ENCODE assay signal across 34 cellular contexts in the genomic region with DNA sequence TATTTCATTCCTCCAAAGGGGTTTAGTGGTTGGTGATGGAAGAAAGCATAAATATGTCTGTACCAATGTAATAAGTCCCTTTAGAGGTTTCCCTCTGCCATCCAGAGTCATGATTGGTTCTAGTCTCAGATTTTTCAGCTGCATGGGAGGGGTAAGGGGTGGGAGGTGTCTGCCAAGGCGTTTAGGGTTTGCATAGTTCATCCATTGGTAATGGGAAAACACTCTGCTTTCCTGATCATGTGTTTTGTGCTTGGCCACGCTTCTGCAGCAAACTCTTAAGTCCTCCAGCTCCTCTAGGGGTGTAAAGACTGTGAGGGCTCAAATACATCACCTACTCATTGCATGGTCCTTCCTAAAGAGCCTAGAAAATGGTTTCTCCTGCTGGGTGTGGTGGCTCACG. TPM values are rescaled to one million over a fixed set of nuclear protein-coding genes. Genes with fewer than 3 reads are reported as not detected.
DNase-seq lines count a peak whose midpoint lies in the region; ATAC-seq, FAIRE-seq and TF ChIP-seq lines count a peak whose summit lies in the region.
"Had no signal": no experiment of that assay in that cellular context is flagged by ENCODE, and none has a peak within 500 bp of the region (broad histone marks: within the 10 kb centered on the region; RNA-seq: fewer than 3 reads in every experiment).

No MANE protein-coding gene starts in this region.

- 80 to 90% methylated on average over 3 of the region's 3 CpGs for WGBS in thyroid gland, 2 donors

- H3K4me1 ChIP-seq in endothelial cell of umbilical vein (ENCODE audit: control insufficient read depth, extremely low read depth, insufficient read depth, low read length) (no peaks in the 10 kb centered on the region), thyroid gland (peaks cover 0 to 9% of the 10 kb centered on the region in 2 donors)
- H3K4me1 ChIP-seq: esophagus muscularis mucosa, Peyer's patch, prostate gland, right lobe of liver, spleen, uterus had no signal

- H3K4me3 Mint-ChIP-seq in activated naive CD4-positive, alpha-beta T cell treated with anti-CD3 and anti-CD28 coated beads for 36 hours = no peak overlapping the region
- no peak overlapping the region for H3K4me3 Mint-ChIP-seq in activated naive CD4-positive, alpha-beta T cell treated with anti-CD3 and anti-CD28 coated beads, Interleukin-2, amount 10 ng/mL, durations not matched to agents 7 days and 5 days
- H3K4me3 Mint-ChIP-seq: activated naive CD8-positive, alpha-beta T cell treated with anti-CD3 and anti-CD28 coated beads, Interleukin-2, amount 10 ng/mL, durations not matched to agents 7 days and 5 days; B cell; CD8-positive, alpha-beta memory T cell; endodermal cell; mesothelial cell of epicardium; stimulated activated naive CD8-positive, alpha-beta T cell treated with anti-CD3 and anti-CD28 coated beads, Interleukin-15, amount 100 ng/mL, for 72 hours; T-helper 17 cell had no signal

- CTCF ChIA-PET in activated naive CD4-positive, alpha-beta T cell treated with anti-CD3 and anti-CD28 coated beads for 36 hours (lab: Charles Lee) = interaction anchor here (0.6 to 1.1 kb wide), 4 partner anchors 13 to 590 kb away, joined by 3 read pairs; no protein-coding TSS in a partner anchor
- CTCF ChIA-PET in activated naive CD4-positive, alpha-beta T cell treated with anti-CD3 and anti-CD28 coated beads, Interleukin-2, amount 10 ng/mL, durations not matched to agents 7 days and 5 days (lab: Charles Lee) = interaction anchor here (1.5 kb wide), 1 partner anchor 11 kb away, joined by 4 read pairs; no protein-coding TSS in a partner anchor
- CTCF ChIA-PET in endothelial cell of umbilical vein (lab: Charles Lee) = no interaction called here

- ATAC-seq in HG02852 (IDR thresholded peaks at IDR 0.05; ENCODE audit: unreplicated experiment) = no peak
- ATAC-seq: gastrocnemius medialis; right lobe of liver; stimulated activated naive CD8-positive, alpha-beta T cell treated with anti-CD3 and anti-CD28 coated beads, Interleukin-15, amount 100 ng/mL, for 72 hours; T-helper 17 cell had no signal

- POLR2A ChIA-PET in endothelial cell of umbilical vein (lab: Charles Lee) = no interaction called here

- BruUV-seq in endothelial cell of umbilical vein (replicated peaks; lab: Mats Ljungman, UMichigan) = no TSS peak

- H3K4me2 ChIP-seq in endothelial cell of umbilical vein (ENCODE audit: insufficient read depth, low read length) = no peak overlapping the region

- H3K4me1 Mint-ChIP-seq in activated naive CD4-positive, alpha-beta T cell treated with anti-CD3 and anti-CD28 coated beads for 36 hours (ENCODE audit: low read depth) = no peaks in the 10 kb centered on the region
- no peaks in the 10 kb centered on the region for H3K4me1 Mint-ChIP-seq in activated naive CD4-positive, alpha-beta T cell treated with anti-CD3 and anti-CD28 coated beads, Interleukin-2, amount 10 ng/mL, durations not matched to agents 7 days and 5 days
- H3K4me1 Mint-ChIP-seq: activated naive CD8-positive, alpha-beta T cell treated with anti-CD3 and anti-CD28 coated beads, Interleukin-2, amount 10 ng/mL, durations not matched to agents 7 days and 5 days; B cell had no signal

- H3K9me1 ChIP-seq in endothelial cell of umbilical vein (replicated peaks; ENCODE audit: control insufficient read depth, extremely low read depth, insufficient read depth, low read length) = no peaks in the 10 kb centered on the region

- H3K79me2 ChIP-seq in endothelial cell of umbilical vein (ENCODE audit: control insufficient read depth, insufficient read depth, low read length) = no peaks in the 10 kb centered on the region

- H4K20me1 ChIP-seq in endothelial cell of umbilical vein (replicated peaks; ENCODE audit: control insufficient read depth, extremely low read depth, insufficient read depth, low read length) = no peaks in the 10 kb centered on the region

- no peak for TF ChIP-seq POLR2A in endothelial cell of umbilical vein (IDR thresholded peaks at IDR 0.05; ENCODE audit: low read depth, low read length)
- no peak for TF ChIP-seq POLR2A in thyroid gland (IDR thresholded peaks at IDR 0.05)

- peaks cover 12% of the 10 kb centered on the region for H3K36me3 Mint-ChIP-seq in activated naive CD4-positive, alpha-beta T cell treated with anti-CD3 and anti-CD28 coated beads for 36 hours (ENCODE audit: low read depth)
- H3K36me3 Mint-ChIP-seq in activated naive CD4-positive, alpha-beta T cell treated with anti-CD3 and anti-CD28 coated beads, Interleukin-2, amount 10 ng/mL, durations not matched to agents 7 days and 5 days = peaks cover 41% of the 10 kb centered on the region

- H3K36me3 ChIP-seq in endothelial cell of umbilical vein (ENCODE audit: control insufficient read depth in 2 of 2, extremely low read depth in 1 of 2, insufficient read depth in 2 of 2, low read length in 2 of 2) (peaks cover 4 to 8% of the 10 kb centered on the region in 2 experiments), thyroid gland (peaks cover 13 to 30% of the 10 kb centered on the region in 2 donors)
- H3K36me3 ChIP-seq: uterus had no signal

- H3K27ac ChIP-seq in endothelial cell of umbilical vein (ENCODE audit: insufficient read depth, low read depth, low read length) (no peak overlapping the region), thyroid gland (peak overlapping the region in 2 of 3 donors; percentile 2 to 60)
- H3K27ac ChIP-seq: esophagus muscularis mucosa, gastrocnemius medialis, Peyer's patch, prostate gland, right lobe of liver, spleen, uterus had no signal

- no peak overlapping the region for H2AFZ ChIP-seq in endothelial cell of umbilical vein (ENCODE audit: low read depth, low read length)

- dilution Hi-C loops in endothelial cell of umbilical vein (cut with MboI; ENCODE audit: extremely low pct_ligation_motif_present, low sequenced_read_pairs) = no loop called here

- FAIRE-seq in endothelial cell of umbilical vein (lab: Jason Lieb, UNC) = peak; percentile 38
- FAIRE-seq: A204.1, GM18507, kidney had no signal

- H3K27me3 ChIP-seq in endothelial cell of umbilical vein (ENCODE audit: control insufficient read depth in 2 of 2, insufficient read depth in 2 of 2, low read length in 2 of 2) = no peaks in the 10 kb centered on the region
- H3K27me3 ChIP-seq in thyroid gland = no peaks in the 10 kb centered on the region
- H3K27me3 ChIP-seq: esophagus muscularis mucosa, gastrocnemius medialis, Peyer's patch, right lobe of liver, spleen, uterus had no signal

- H3K27me3 Mint-ChIP-seq in activated naive CD4-positive, alpha-beta T cell treated with anti-CD3 and anti-CD28 coated beads for 36 hours (ENCODE audit: low read depth) = no peaks in the 10 kb centered on the region
- no peaks in the 10 kb centered on the region for H3K27me3 Mint-ChIP-seq in activated naive CD4-positive, alpha-beta T cell treated with anti-CD3 and anti-CD28 coated beads, Interleukin-2, amount 10 ng/mL, durations not matched to agents 7 days and 5 days
- H3K27me3 Mint-ChIP-seq: activated naive CD8-positive, alpha-beta T cell treated with anti-CD3 and anti-CD28 coated beads, Interleukin-2, amount 10 ng/mL, durations not matched to agents 7 days and 5 days; B cell; CD8-positive, alpha-beta memory T cell; stimulated activated naive CD8-positive, alpha-beta T cell treated with anti-CD3 and anti-CD28 coated beads, Interleukin-15, amount 100 ng/mL, for 72 hours; T-helper 17 cell had no signal

- no peak overlapping the region for H3K9ac ChIP-seq in endothelial cell of umbilical vein (replicated peaks; ENCODE audit: extremely low read depth, insufficient read depth, low read length)

- H3K9me3 ChIP-seq in endothelial cell of umbilical vein (replicated peaks; ENCODE audit: control insufficient read depth, insufficient read depth, low read length) (no peaks in the 10 kb centered on the region), thyroid gland (no peaks in the 10 kb centered on the region)
- H3K9me3 ChIP-seq: esophagus muscularis mucosa, gastrocnemius medialis, Peyer's patch, prostate gland, right lobe of liver, spleen, uterus had no signal

- H3K9me3 Mint-ChIP-seq in activated naive CD4-positive, alpha-beta T cell treated with anti-CD3 and anti-CD28 coated beads for 36 hours = no peaks in the 10 kb centered on the region
- H3K9me3 Mint-ChIP-seq in activated naive CD4-positive, alpha-beta T cell treated with anti-CD3 and anti-CD28 coated beads, Interleukin-2, amount 10 ng/mL, durations not matched to agents 7 days and 5 days = no peaks in the 10 kb centered on the region
- H3K9me3 Mint-ChIP-seq: activated naive CD8-positive, alpha-beta T cell treated with anti-CD3 and anti-CD28 coated beads, Interleukin-2, amount 10 ng/mL, durations not matched to agents 7 days and 5 days; activated T-helper 2 cell treated with anti-CD3 and anti-CD28 coated beads, Interferon-gamma antibody, Interleukin-2, Interleukin-4, amounts not matched to agents 10 μg/mL and 5 μg/mL and 100 μg/mL, durations not matched to agents 14 hours and 24 hours and 36 hours; CD8-positive, alpha-beta memory T cell; endodermal cell; mesothelial cell of epicardium; stimulated activated naive CD8-positive, alpha-beta T cell treated with anti-CD3 and anti-CD28 coated beads, Interleukin-15, amount 100 ng/mL, for 72 hours had no signal

- no peak for DNase-seq in activated naive CD4-positive, alpha-beta T cell treated with anti-CD3 and anti-CD28 coated beads for 36 hours
- DNase-seq in activated naive CD4-positive, alpha-beta T cell treated with anti-CD3 and anti-CD28 coated beads, Interleukin-2, amount 10 ng/mL, durations not matched to agents 7 days and 5 days = no peak
- DNase-seq in endothelial cell of umbilical vein (ENCODE audit: low read depth, low spot score) = no peak
- no peak for DNase-seq in thyroid gland
- DNase-seq in NK-92 (lab: John Stamatoyannopoulos, UW; ENCODE audit: unreplicated experiment) = no peak
- DNase-seq: activated CD4-positive, alpha-beta T cell treated with anti-CD3 and anti-CD28 coated beads, Interleukin-2, amount 50 U/mL, for 4 hours; activated CD8-positive, alpha-beta memory T cell treated with anti-CD3 and anti-CD28 coated beads, Interleukin-2, amount 50 U/mL, for 48 hours; activated naive CD8-positive, alpha-beta T cell treated with anti-CD3 and anti-CD28 coated beads, Interleukin-2, amount 10 ng/mL, durations not matched to agents 7 days and 5 days; aorta; CD8-positive, alpha-beta memory T cell; cortex of kidney; endodermal cell; gastrocnemius medialis; kidney; NCI-H1092; NCI-H1694 treated with DMSO at 0.1 percent for 48 hours; NCI-H446; NCI-H774; Peyer's patch; right lobe of liver; SHP77; spleen; stimulated activated CD4-positive, alpha-beta T cell treated with anti-CD3 and anti-CD28 coated beads, Interleukin-2, amount 100 ng/mL, for 24 hours; stimulated activated naive CD8-positive, alpha-beta T cell treated with anti-CD3 and anti-CD28 coated beads, Interleukin-15, amount 100 ng/mL, for 72 hours; T-helper 17 cell; uterus had no signal

- H3K4me3 ChIP-seq in endothelial cell of umbilical vein (replicated peaks in 1 of 3; ENCODE audit: insufficient read depth in 1 of 3, low read depth in 1 of 3, low read length in 3 of 3) (no peak overlapping the region), thyroid gland (replicated peaks in 1 of 3) (no peak overlapping the region)
- H3K4me3 ChIP-seq: esophagus muscularis mucosa, gastrocnemius medialis, Peyer's patch, prostate gland, right lobe of liver, spleen, uterus had no signal

- TF ChIP-seq CTCF in endothelial cell of umbilical vein (IDR thresholded peaks at IDR 0.05; ENCODE audit: extremely low read depth in 1 of 2, insufficient read depth in 1 of 2, low read depth in 1 of 2, low read length in 2 of 2) (no peak), thyroid gland (IDR thresholded peaks at IDR 0.05) (no peak)

- H3K27ac Mint-ChIP-seq in activated naive CD4-positive, alpha-beta T cell treated with anti-CD3 and anti-CD28 coated beads for 36 hours = peak overlapping the region; percentile 12
- no peak overlapping the region for H3K27ac Mint-ChIP-seq in activated naive CD4-positive, alpha-beta T cell treated with anti-CD3 and anti-CD28 coated beads, Interleukin-2, amount 10 ng/mL, durations not matched to agents 7 days and 5 days
- H3K27ac Mint-ChIP-seq: activated naive CD8-positive, alpha-beta T cell treated with anti-CD3 and anti-CD28 coated beads, Interleukin-2, amount 10 ng/mL, durations not matched to agents 7 days and 5 days; activated T-helper 2 cell treated with anti-CD3 and anti-CD28 coated beads, Interferon-gamma antibody, Interleukin-2, Interleukin-4, amounts not matched to agents 10 μg/mL and 5 μg/mL and 100 μg/mL, durations not matched to agents 14 hours and 24 hours and 36 hours; B cell; endodermal cell; mesothelial cell of epicardium had no signal

- intact Hi-C loops in activated naive CD4-positive, alpha-beta T cell treated with anti-CD3 and anti-CD28 coated beads for 36 hours (cut with micrococcal nuclease) = no loop called here
- intact Hi-C loops in endothelial cell of umbilical vein (cut with micrococcal nuclease) (no loop called here), thyroid gland (cut with DNase I) (no loop called here)

RNA-seq across cellular contexts. Expression of a gene that starts 29.8 kb away (rescaled TPM):
- 10 to 100 TPM; 47.3 to 47.5 TPM for total RNA-seq in activated naive CD4-positive, alpha-beta T cell treated with anti-CD3 and anti-CD28 coated beads for 36 hours
- total RNA-seq in endothelial cell of umbilical vein (35.3 and 39.7 TPM in 2 replicates), thyroid gland (100 to 1,000 TPM in 1 of 4 donors, 10 to 100 TPM in 3; 34.5 to 103 (median 46.7) TPM)
- 23.0 and 25.8 TPM in 2 replicates for polyA plus RNA-seq in endothelial cell of umbilical vein
- polyA plus RNA-seq in endothelial cell of umbilical vein (2011; cell fraction: cytosol; rRNA removed) = 26.2 and 33.5 TPM in 2 replicates
- 61.2 and 73.7 TPM in 2 replicates for polyA plus RNA-seq in endothelial cell of umbilical vein (2011; cell fraction: nucleus; rRNA removed)
- polyA plus RNA-seq in endothelial cell of umbilical vein (2012) = 23.5 and 26.2 TPM in 2 replicates
- polyA minus RNA-seq in endothelial cell of umbilical vein = 76.9 and 81.7 TPM in 2 replicates
- 39.3 TPM for polyA minus RNA-seq in endothelial cell of umbilical vein (2011; cell fraction: cytosol; rRNA and poly(A)+ RNA removed)
- 60.2 and 75.1 TPM in 2 replicates for polyA minus RNA-seq in endothelial cell of umbilical vein (2011; cell fraction: nucleus; rRNA and poly(A)+ RNA removed)

RNA-seq across cellular contexts. Expression of a gene that starts 48.8 kb away (rescaled TPM):
- total RNA-seq in activated naive CD4-positive, alpha-beta T cell treated with anti-CD3 and anti-CD28 coated beads for 36 hours = 10 to 100 TPM; 17.6 to 18.7 TPM
- total RNA-seq in endothelial cell of umbilical vein (13.9 and 15.0 TPM in 2 replicates), thyroid gland (10 to 100 TPM; 13.1 to 25.1 (median 17.0) TPM)
- 2.2 and 3.1 TPM in 2 replicates for polyA plus RNA-seq in endothelial cell of umbilical vein
- polyA plus RNA-seq in endothelial cell of umbilical vein (2011; cell fraction: cytosol; rRNA removed) = 5.6 and 5.9 TPM in 2 replicates
- polyA plus RNA-seq in endothelial cell of umbilical vein (2011; cell fraction: nucleus; rRNA removed) = 6.5 and 8.1 TPM in 2 replicates
- 8.6 and 11.8 TPM in 2 replicates for polyA plus RNA-seq in endothelial cell of umbilical vein (2012)
- 3.4 and 5.9 TPM in 2 replicates for polyA minus RNA-seq in endothelial cell of umbilical vein
- polyA minus RNA-seq in endothelial cell of umbilical vein (2011; cell fraction: cytosol; rRNA and poly(A)+ RNA removed) = 3.2 TPM
- polyA minus RNA-seq in endothelial cell of umbilical vein (2011; cell fraction: nucleus; rRNA and poly(A)+ RNA removed) = 9.5 and 11.1 TPM in 2 replicates

RNA-seq across cellular contexts. Expression of a gene that starts 48.8 kb away (rescaled TPM):
- total RNA-seq in activated naive CD4-positive, alpha-beta T cell treated with anti-CD3 and anti-CD28 coated beads for 36 hours = 1 to 10 TPM in 1 of 2 experiments, under 1 TPM in 1; 0.69 to 1.5 TPM
- 0.78 and 1.6 TPM in 2 replicates for total RNA-seq in endothelial cell of umbilical vein
- 0.35 and 0.37 TPM in 2 replicates for polyA plus RNA-seq in endothelial cell of umbilical vein
- polyA plus RNA-seq in endothelial cell of umbilical vein (2011; cell fraction: cytosol; rRNA removed) = 0.42 and 0.48 TPM in 2 replicates
- polyA plus RNA-seq in endothelial cell of umbilical vein (2011; cell fraction: nucleus; rRNA removed) = 0.80 and 0.82 TPM in 2 replicates
- 0.19 and 0.66 TPM in 2 replicates for polyA plus RNA-seq in endothelial cell of umbilical vein (2012)
- polyA minus RNA-seq in endothelial cell of umbilical vein = 0.27 and 0.57 TPM in 2 replicates
- not detected for polyA minus RNA-seq in endothelial cell of umbilical vein (2011; cell fraction: cytosol; rRNA and poly(A)+ RNA removed)
- 0.24 and 0.48 TPM in 2 replicates for polyA minus RNA-seq in endothelial cell of umbilical vein (2011; cell fraction: nucleus; rRNA and poly(A)+ RNA removed)
- total RNA-seq in thyroid gland = 1 to 10 TPM; 3.8 to 6.8 (median 4.4) TPM

RNA-seq across cellular contexts. Expression of a gene that starts 53.4 kb away (rescaled TPM):
- 10 to 100 TPM; 17.8 to 18.2 TPM for total RNA-seq in activated naive CD4-positive, alpha-beta T cell treated with anti-CD3 and anti-CD28 coated beads for 36 hours
- total RNA-seq in endothelial cell of umbilical vein = 14.1 and 14.2 TPM in 2 replicates
- polyA plus RNA-seq in endothelial cell of umbilical vein = 6.6 and 7.0 TPM in 2 replicates
- polyA plus RNA-seq in endothelial cell of umbilical vein (2011; cell fraction: cytosol; rRNA removed) = 8.7 TPM in 2 replicates
- polyA plus RNA-seq in endothelial cell of umbilical vein (2011; cell fraction: nucleus; rRNA removed) = 9.3 and 9.8 TPM in 2 replicates
- 11.3 and 12.1 TPM in 2 replicates for polyA plus RNA-seq in endothelial cell of umbilical vein (2012)
- polyA minus RNA-seq in endothelial cell of umbilical vein = 38.1 and 39.6 TPM in 2 replicates
- polyA minus RNA-seq in endothelial cell of umbilical vein (2011; cell fraction: cytosol; rRNA and poly(A)+ RNA removed) = 25.9 TPM
- 8.9 and 10.1 TPM in 2 replicates for polyA minus RNA-seq in endothelial cell of umbilical vein (2011; cell fraction: nucleus; rRNA and poly(A)+ RNA removed)
- 100 to 1,000 TPM in 2 of 4 donors, 10 to 100 TPM in 2; 51.1 to 145 (median 96.1) TPM for total RNA-seq in thyroid gland
